ENCODE assay signal across 12 cellular contexts in the genomic region with DNA sequence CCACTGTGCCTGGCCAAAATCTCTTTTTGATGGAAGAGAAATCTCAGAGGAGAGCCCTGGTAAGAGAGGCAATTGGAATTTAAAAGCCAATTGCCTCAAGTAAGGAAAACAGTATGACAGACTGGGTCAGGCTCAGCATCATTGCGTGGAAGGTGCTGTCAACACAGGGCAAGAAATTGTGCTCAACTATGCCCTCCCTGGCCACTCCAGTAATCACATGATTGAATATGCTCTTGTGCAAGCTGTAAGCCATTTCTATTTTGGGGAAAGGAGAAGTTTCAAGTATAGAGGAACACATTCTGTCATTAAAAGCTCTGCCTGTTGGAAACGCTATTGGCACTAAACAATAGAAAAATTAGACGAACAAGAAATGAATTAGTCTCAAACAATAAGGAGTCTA.
DNase-seq lines count a peak whose midpoint lies in the region; ATAC-seq, FAIRE-seq and TF ChIP-seq lines count a peak whose summit lies in the region.
"Had no signal": no experiment of that assay in that cellular context is flagged by ENCODE, and none has a peak within 500 bp of the region (broad histone marks: within the 10 kb centered on the region; RNA-seq: fewer than 3 reads in every experiment).

No MANE protein-coding gene starts in this region.

- H3K4me3 Mint-ChIP-seq in stimulated activated naive B cell treated with anti-CD40 and anti-IgM and Interleukin-4, amounts not matched to agents 10 μg/mL and 1 μg/mL and 100 μg/mL, for 72 hours: no peak overlapping the region
- H3K4me3 Mint-ChIP-seq: brain had no signal

- H3K4me3 ChIP-seq in GM12878: no peak overlapping the region
- no peak overlapping the region for H3K4me3 ChIP-seq in right cardiac atrium (ENCODE audit: low read length)
- H3K4me3 ChIP-seq: lung, SJSA1 had no signal

- RAD21 ChIA-PET in GM12878 (lab: Charles Lee; ENCODE audit: unreplicated experiment): no interaction called here

- H3K36me3 Mint-ChIP-seq in stimulated activated naive B cell treated with anti-CD40 and anti-IgM and Interleukin-4, amounts not matched to agents 10 μg/mL and 1 μg/mL and 100 μg/mL, for 72 hours: no peaks in the 10 kb centered on the region
- H3K36me3 Mint-ChIP-seq: brain had no signal

- peak in 1 of 3 experiments; percentile 11; a peak in 1 of 6 replicates for TF ChIP-seq CTCF in GM12878 (IDR thresholded peaks at IDR 0.05 in 2 of 3, conservative IDR thresholded peaks at IDR 0.05 in 1 of 3; ENCODE audit: control insufficient read depth in 2 of 3, extremely low read depth in 1 of 3, insufficient read depth in 1 of 3, low read depth in 3 of 3, low read length in 3 of 3)

- H3K79me2 ChIP-seq in GM12878 (ENCODE audit: control insufficient read depth, insufficient read depth, low read length): no peaks in the 10 kb centered on the region

- H3K4me1 Mint-ChIP-seq in stimulated activated naive B cell treated with anti-CD40 and anti-IgM and Interleukin-4, amounts not matched to agents 10 μg/mL and 1 μg/mL and 100 μg/mL, for 72 hours: no peaks in the 10 kb centered on the region
- H3K4me1 Mint-ChIP-seq: brain had no signal

- POLR2A ChIA-PET in GM12878 (lab: Charles Lee): no interaction called here

- no peak overlapping the region for H3K27ac Mint-ChIP-seq in stimulated activated naive B cell treated with anti-CD40 and anti-IgM and Interleukin-4, amounts not matched to agents 10 μg/mL and 1 μg/mL and 100 μg/mL, for 72 hours
- H3K27ac Mint-ChIP-seq: brain had no signal

- intact Hi-C loops in GM12878 (cut with micrococcal nuclease; ENCODE audit: unreplicated experiment): no loop called here
- intact Hi-C loops in right cardiac atrium (cut with DNase I): no loop called here

- TF ChIP-seq POLR2A in GM12878 (IDR thresholded peaks at IDR 0.05; ENCODE audit: low read depth, low read length): no peak

- H4K20me1 ChIP-seq in GM12878 (ENCODE audit: control insufficient read depth, insufficient read depth): no peaks in the 10 kb centered on the region

- no peak for FAIRE-seq in GM12878 (lab: Jason Lieb, UNC)

- 21% methylated on average over 3 of the region's 3 CpGs for WGBS in GM12878 (ENCODE audit: insufficient coverage, insufficient replicate concordance, low lambda C conversion rate, missing lambda C conversion rate)
- WGBS in right cardiac atrium: 62% methylated on average over 3 of the region's 3 CpGs

- H3K9me3 ChIP-seq in GM12878 (replicated peaks; ENCODE audit: control insufficient read depth, insufficient read depth, low read length) (no peaks in the 10 kb centered on the region), right cardiac atrium (ENCODE audit: control insufficient read depth, low read length) (no peaks in the 10 kb centered on the region)
- H3K9me3 ChIP-seq: SJSA1 had no signal

- CTCF ChIA-PET in GM12878 (lab: Yijun Ruan, JAX): interaction anchor here (0.5 kb wide), 1 partner anchor 652 kb away, joined by 3 read pairs; no protein-coding TSS in a partner anchor

- no peak overlapping the region for H3K27ac ChIP-seq in GM12878 (ENCODE audit: control insufficient read depth, insufficient read depth)
- no peak overlapping the region for H3K27ac ChIP-seq in right cardiac atrium (ENCODE audit: low read length)
- H3K27ac ChIP-seq: SJSA1 had no signal

- no peak for TF ChIP-seq RAD21 in GM12878 (IDR thresholded peaks at IDR 0.05; ENCODE audit: insufficient read depth, low read depth, low read length)

- peaks cover 0 to 4% of the 10 kb centered on the region in 2 donors for H3K9me3 Mint-ChIP-seq in stimulated activated naive B cell treated with anti-CD40 and anti-IgM and Interleukin-4, amounts not matched to agents 10 μg/mL and 1 μg/mL and 100 μg/mL, for 72 hours
- H3K9me3 Mint-ChIP-seq: brain had no signal

- DNase-seq in NCI-H524 (lab: John Stamatoyannopoulos, UW) (peak; percentile 14 to 26), NCI-H524 treated with DMSO at 0.1 percent for 48 hours (lab: John Stamatoyannopoulos, UW) (no peak), NCI-H460 (ENCODE audit: extremely low read depth, low read depth) (peak; percentile 17), GM12878 (ENCODE audit: low read depth, low spot score) (no peak), right cardiac atrium (no peak)
- no peak for DNase-seq in stimulated activated naive B cell treated with anti-CD40 and anti-IgM and Interleukin-4, amounts not matched to agents 10 μg/mL and 1 μg/mL and 100 μg/mL, for 72 hours
- no peak for DNase-seq in activated CD8-positive, alpha-beta memory T cell treated with anti-CD3 and anti-CD28 coated beads, Interleukin-2, amount 50 U/mL, for 4 hours
- DNase-seq: NCI-H1092 treated with DMSO at 0.1 percent for 48 hours had no signal

- TF ChIP-seq EP300 in GM12878 (IDR thresholded peaks at IDR 0.05; ENCODE audit: borderline replicate concordance in 1 of 2, control insufficient read depth in 1 of 2, low read depth in 2 of 2, low read length in 2 of 2): no peak

- H3K4me2 ChIP-seq in GM12878 (ENCODE audit: control insufficient read depth, insufficient read depth): no peak overlapping the region

- H3K27me3 ChIP-seq in GM12878 (replicated peaks in 1 of 2; ENCODE audit: control insufficient read depth in 2 of 2, insufficient read depth in 2 of 2, low read length in 1 of 2): no peaks in the 10 kb centered on the region
- H3K27me3 ChIP-seq in right cardiac atrium (ENCODE audit: control insufficient read depth, insufficient read depth): no peaks in the 10 kb centered on the region
- H3K27me3 ChIP-seq: SJSA1 had no signal

- in situ Hi-C loops in GM12878 (cut with MboI): no loop called here

- BruUV-seq in GM12878 (replicated peaks; lab: Mats Ljungman, UMichigan): no TSS peak

- H3K9ac ChIP-seq in GM12878 (ENCODE audit: control insufficient read depth, insufficient read depth, low read length): no peak overlapping the region

- ATAC-seq in GM12878: peak; percentile 77
- ATAC-seq in stimulated activated naive B cell treated with anti-CD40 and anti-IgM and Interleukin-4, amounts not matched to agents 10 μg/mL and 1 μg/mL and 100 μg/mL, for 72 hours (replicated peaks): peak; percentile 36 to 47
- no peak for ATAC-seq in right cardiac atrium
- ATAC-seq in GM21786 (IDR thresholded peaks at IDR 0.05; ENCODE audit: unreplicated experiment): no peak

- no peak overlapping the region for H2AFZ ChIP-seq in GM12878 (ENCODE audit: control insufficient read depth, low read depth, low read length)

- no peaks in the 10 kb centered on the region for H3K36me3 ChIP-seq in GM12878 (ENCODE audit: control insufficient read depth in 2 of 2, insufficient read depth in 2 of 2, low read length in 1 of 2)
- H3K36me3 ChIP-seq: SJSA1 had no signal

- H3K27me3 Mint-ChIP-seq in stimulated activated naive B cell treated with anti-CD40 and anti-IgM and Interleukin-4, amounts not matched to agents 10 μg/mL and 1 μg/mL and 100 μg/mL, for 72 hours: no peaks in the 10 kb centered on the region
- H3K27me3 Mint-ChIP-seq: brain had no signal

- SMC1A ChIA-PET in GM12878 (lab: Charles Lee; ENCODE audit: uncharacterized antibody, unreplicated experiment): no interaction called here

- no peaks in the 10 kb centered on the region for H3K4me1 ChIP-seq in GM12878 (ENCODE audit: control insufficient read depth, insufficient read depth, low read length)
- H3K4me1 ChIP-seq in right cardiac atrium (ENCODE audit: control insufficient read depth, insufficient read depth, low read length): no peaks in the 10 kb centered on the region
- H3K4me1 ChIP-seq: SJSA1 had no signal

TF ChIP-seq in GM12878, 131 proteins besides CTCF, POLR2A, EP300 and RAD21:
- TF ChIP-seq MYB (IDR thresholded peaks at IDR 0.05; ENCODE audit: borderline replicate concordance, low read depth, low read length): no peak
- TF ChIP-seq MYC (IDR thresholded peaks at IDR 0.05; ENCODE audit: insufficient read depth, insufficient read length, insufficient replicate concordance, low read length, severe bottlenecking): no peak
- no peak for TF ChIP-seq BACH1 (IDR thresholded peaks at IDR 0.05; ENCODE audit: borderline replicate concordance)
- TF ChIP-seq CBX5 (IDR thresholded peaks at IDR 0.05; ENCODE audit: low read depth): no peak
- no peak for TF ChIP-seq RELA (IDR thresholded peaks at IDR 0.05; ENCODE audit: borderline replicate concordance, partially characterized antibody)
- no peak for TF ChIP-seq RBBP5 (conservative IDR thresholded peaks at IDR 0.05)

Comparison
In these comparisons a context has a peak if more than half of its experiments do, and no peak if none do; other contexts are left out.
1. DNase-seq: peak in NCI-H524 (2 of 2) and NCI-H460 (single experiment); none in NCI-H524 treated with DMSO at 0.1 percent for 48 hours (single experiment), GM12878 (single experiment), stimulated activated naive B cell treated with anti-CD40 and anti-IgM and Interleukin-4, amounts not matched to agents 10 μg/mL and 1 μg/mL and 100 μg/mL, for 72 hours (single experiment), right cardiac atrium (0 of 3) and activated CD8-positive, alpha-beta memory T cell treated with anti-CD3 and anti-CD28 coated beads, Interleukin-2, amount 50 U/mL, for 4 hours (single experiment).
2. ATAC-seq: peak in GM12878 (single experiment) and stimulated activated naive B cell treated with anti-CD40 and anti-IgM and Interleukin-4, amounts not matched to agents 10 μg/mL and 1 μg/mL and 100 μg/mL, for 72 hours (2 of 2); none in right cardiac atrium (0 of 2) and GM21786 (single experiment).